8 cellular contexts compared by ENCODE assay signal in the genomic region with DNA sequence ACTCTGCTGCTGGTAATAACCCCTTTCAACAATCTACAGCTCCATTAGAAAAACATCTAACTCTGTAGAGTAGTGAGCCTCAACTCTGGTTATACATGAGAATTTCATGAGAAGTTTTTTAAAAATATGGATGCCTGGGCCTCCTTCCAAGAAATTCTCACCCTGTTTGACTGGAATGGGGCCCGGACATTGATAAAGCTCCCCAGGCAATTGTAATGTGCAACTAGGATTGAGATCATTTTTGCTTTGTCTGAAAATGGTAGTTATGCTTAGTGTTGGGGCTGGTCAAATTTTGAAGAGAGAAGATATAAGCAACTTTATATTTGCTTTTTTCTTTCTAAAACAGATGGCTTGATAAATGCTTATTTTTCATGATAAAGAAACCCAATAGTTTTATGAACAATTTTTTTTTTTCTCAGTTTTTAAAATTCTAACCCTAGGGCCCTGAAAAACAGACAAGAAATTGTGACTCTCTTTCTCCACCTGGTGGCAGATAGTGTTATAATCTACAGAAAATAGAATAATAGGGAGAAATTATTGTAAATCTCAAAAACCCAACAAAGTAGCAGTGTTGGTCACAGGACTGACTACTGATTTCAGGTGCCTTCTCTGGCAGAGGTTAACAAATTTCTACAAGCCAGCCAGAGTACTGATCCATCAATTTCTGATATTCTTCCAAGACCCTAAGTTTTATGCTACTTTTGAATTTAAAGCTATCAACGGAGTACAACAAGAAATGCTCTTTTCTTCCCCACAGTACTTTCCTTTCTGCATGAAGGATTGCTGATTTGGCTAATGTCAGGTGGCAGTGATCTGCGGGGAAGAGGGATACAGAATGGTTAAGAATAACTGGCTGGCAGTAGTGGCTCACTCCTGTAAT.
DNase-seq lines count a peak whose midpoint lies in the region; ATAC-seq and TF ChIP-seq lines count a peak whose summit lies in the region.

No MANE protein-coding gene starts in this region.

- H3K27ac ChIP-seq in OCI-LY3 (ENCODE audit: low read length) = no peak overlapping the region
- H3K27ac ChIP-seq in esophagus squamous epithelium = no peak overlapping the region
- H3K27ac ChIP-seq in prostate gland = no peak overlapping the region

- no peaks in the 10 kb centered on the region for H4K20me1 ChIP-seq in OCI-LY3 (ENCODE audit: insufficient read depth, low read length)

- no peaks in the 10 kb centered on the region for H3K36me3 ChIP-seq in OCI-LY3 (replicated peaks; ENCODE audit: low read depth, low read length)
- no peaks in the 10 kb centered on the region for H3K36me3 ChIP-seq in esophagus squamous epithelium
- no peaks in the 10 kb centered on the region for H3K36me3 ChIP-seq in prostate gland

- WGBS in esophagus squamous epithelium, 2 donors = 42 to 55% methylated on average over 3 of the region's 3 CpGs
- WGBS in prostate gland = 66% methylated on average over 3 of the region's 3 CpGs

- H3K4me1 ChIP-seq in OCI-LY3 (ENCODE audit: low read length) (peaks cover 9% of the 10 kb centered on the region), esophagus squamous epithelium (no peaks in the 10 kb centered on the region), prostate gland (replicated peaks) (no peaks in the 10 kb centered on the region)

- DNase-seq in NCI-H2196 (lab: John Stamatoyannopoulos, UW; ENCODE audit: unreplicated experiment) = peak; percentile 1
- no peak for DNase-seq in NCI-H2196 treated with DMSO at 0.1 percent for 48 hours (lab: John Stamatoyannopoulos, UW; ENCODE audit: unreplicated experiment)
- no peak for DNase-seq in esophagus squamous epithelium (lab: John Stamatoyannopoulos, UW)
- peak; percentile 10 for DNase-seq in prostate gland (ENCODE audit: low spot score)
- DNase-seq in NCI-H187 (lab: John Stamatoyannopoulos, UW) = no peak
- DNase-seq in NOMO-1 treated with DMSO at 0.1 percent for 48 hours (lab: John Stamatoyannopoulos, UW; ENCODE audit: unreplicated experiment) = no peak

- H3K4me2 ChIP-seq in OCI-LY3 (ENCODE audit: low read length) = no peak overlapping the region

- H3K4me3 ChIP-seq in OCI-LY3 (ENCODE audit: low read length) = no peak overlapping the region
- H3K4me3 ChIP-seq in esophagus squamous epithelium = no peak overlapping the region
- H3K4me3 ChIP-seq in prostate gland = no peak overlapping the region

- no peak for ATAC-seq in GM21360 (IDR thresholded peaks at IDR 0.05; ENCODE audit: unreplicated experiment)

- TF ChIP-seq CTCF in OCI-LY3 (IDR thresholded peaks at IDR 0.05; ENCODE audit: low read depth, low read length) (peak; percentile 53), esophagus squamous epithelium (IDR thresholded peaks at IDR 0.05) (peak in 5 of 6 experiments; percentile 45 to 73 (median 52)), prostate gland (IDR thresholded peaks at IDR 0.05) (peak; percentile 18 to 72 (median 68))

- H2AFZ ChIP-seq in OCI-LY3 (ENCODE audit: low read depth, low read length) = no peak overlapping the region

- H3K9me3 ChIP-seq in OCI-LY3 (ENCODE audit: insufficient read depth, low read length) = no peaks in the 10 kb centered on the region
- no peaks in the 10 kb centered on the region for H3K9me3 ChIP-seq in esophagus squamous epithelium
- no peaks in the 10 kb centered on the region for H3K9me3 ChIP-seq in prostate gland

- no peaks in the 10 kb centered on the region for H3K79me2 ChIP-seq in OCI-LY3 (ENCODE audit: low read length)

- H3K27me3 ChIP-seq in OCI-LY3 (ENCODE audit: low read depth, low read length) (no peaks in the 10 kb centered on the region), esophagus squamous epithelium (no peaks in the 10 kb centered on the region), prostate gland (replicated peaks; ENCODE audit: insufficient read depth) (no peaks in the 10 kb centered on the region)

- TF ChIP-seq POLR2A in esophagus squamous epithelium (IDR thresholded peaks at IDR 0.05) (no peak), prostate gland (IDR thresholded peaks at IDR 0.05) (no peak)

- intact Hi-C loops in esophagus squamous epithelium (cut with DNase I) (loop anchor here (5.0 kb wide), 1 partner anchor 177 kb away; a partner anchor contains a TSS), prostate gland (cut with DNase I) (loop anchor here (5.0 kb wide), 1 partner anchor 177 kb away; a partner anchor contains a TSS)

- no peak overlapping the region for H3K9ac ChIP-seq in OCI-LY3 (ENCODE audit: low read length)

Comparison
In these comparisons a context has a peak if more than half of its experiments do, and no peak if none do; other contexts are left out.
1. DNase-seq: peak in NCI-H2196 (single experiment) and prostate gland (single experiment); none in NCI-H2196 treated with DMSO at 0.1 percent for 48 hours (single experiment), esophagus squamous epithelium (single experiment), NCI-H187 (0 of 2) and NOMO-1 treated with DMSO at 0.1 percent for 48 hours (single experiment).
2. Peak in every context shown above with its lines, with median percentiles within 50 percentile points of each other: CTCF ChIP-seq.